Comparison of ENCODE assay signal across 8 cellular contexts in the genomic region with DNA sequence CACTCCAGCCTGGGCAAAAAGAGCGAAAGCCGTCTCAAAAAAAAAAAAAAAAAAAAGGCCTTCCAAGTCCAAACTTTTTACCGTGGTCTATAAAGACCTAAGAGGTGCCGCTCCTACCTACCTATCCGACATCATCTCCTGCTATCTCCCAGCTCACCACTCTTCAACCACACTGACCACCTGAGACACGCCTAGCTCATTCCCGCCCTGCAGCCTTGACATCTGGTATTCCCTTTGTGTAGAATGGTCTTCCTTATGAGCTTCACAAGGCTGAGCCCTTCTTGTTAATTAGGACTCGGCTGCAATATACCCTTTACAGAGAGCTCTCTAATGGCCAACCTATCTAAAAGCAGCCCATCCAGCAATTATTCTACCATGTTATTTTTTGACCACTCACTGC. TPM values are rescaled to one million over a fixed set of nuclear protein-coding genes. Genes with fewer than 3 reads are reported as not detected.
DNase-seq lines count a peak whose midpoint lies in the region; ATAC-seq, FAIRE-seq and TF ChIP-seq lines count a peak whose summit lies in the region.

No MANE protein-coding gene starts in this region.

- H3K36me3 ChIP-seq in ascending aorta: peaks cover 28 to 36% of the 10 kb centered on the region in 2 donors
- H3K36me3 ChIP-seq in lower lobe of right lung: peaks cover 35% of the 10 kb centered on the region

- H3K27ac Mint-ChIP-seq in activated naive CD4-positive, alpha-beta T cell treated with anti-CD3 and anti-CD28 coated beads, Interleukin-2, amount 50 U/mL, for 24 hours: peak overlapping the region; percentile 70

- intact Hi-C loops in ascending aorta (cut with DNase I): loop anchor here (1.0 kb wide), 3 partner anchors 17 to 89 kb away; partner anchors contain the start of gene CZIB
- intact Hi-C loops in lower lobe of right lung (cut with DNase I): no loop called here

- no peak for FAIRE-seq in urothelium cell line (lab: Jason Lieb, UNC)

- TF ChIP-seq CTCF in ascending aorta (IDR thresholded peaks at IDR 0.05) (no peak), lower lobe of right lung (IDR thresholded peaks at IDR 0.05) (no peak)

- H3K36me3 Mint-ChIP-seq in activated naive CD4-positive, alpha-beta T cell treated with anti-CD3 and anti-CD28 coated beads, Interleukin-2, amount 50 U/mL, for 24 hours: peaks cover 3% of the 10 kb centered on the region

- H3K27ac ChIP-seq in ascending aorta: peak overlapping the region; percentile 65 to 71
- H3K27ac ChIP-seq in lower lobe of right lung: peak overlapping the region; percentile 87

- H3K9me3 ChIP-seq in ascending aorta (no peaks in the 10 kb centered on the region), lower lobe of right lung (no peaks in the 10 kb centered on the region)

- peaks cover 5 to 18% of the 10 kb centered on the region in 2 donors for H3K4me1 ChIP-seq in ascending aorta
- H3K4me1 ChIP-seq in lower lobe of right lung: peaks cover 24% of the 10 kb centered on the region

- H3K9me3 Mint-ChIP-seq in activated naive CD4-positive, alpha-beta T cell treated with anti-CD3 and anti-CD28 coated beads, Interleukin-2, amount 50 U/mL, for 24 hours: no peaks in the 10 kb centered on the region

- H3K27me3 ChIP-seq in ascending aorta (no peaks in the 10 kb centered on the region), lower lobe of right lung (ENCODE audit: low read depth) (no peaks in the 10 kb centered on the region)

- no peak for ATAC-seq in lower lobe of right lung

- no peaks in the 10 kb centered on the region for H3K27me3 Mint-ChIP-seq in activated naive CD4-positive, alpha-beta T cell treated with anti-CD3 and anti-CD28 coated beads, Interleukin-2, amount 50 U/mL, for 24 hours

- DNase-seq in activated naive CD4-positive, alpha-beta T cell treated with anti-CD3 and anti-CD28 coated beads, Interleukin-2, amount 50 U/mL, for 16 hours: no peak
- DNase-seq in ascending aorta (ENCODE audit: low spot score in 2 of 2) (no peak), lower lobe of right lung (no peak), urothelium cell line (ENCODE audit: low spot score) (peak; percentile 8), globus pallidus (ENCODE audit: low spot score) (no peak), dedifferentiated amniotic fluid mesenchymal stem cell (ENCODE audit: extremely low spot score) (no peak), retina (no peak)

- peak overlapping the region; percentile 94 for H3K4me3 Mint-ChIP-seq in activated naive CD4-positive, alpha-beta T cell treated with anti-CD3 and anti-CD28 coated beads, Interleukin-2, amount 50 U/mL, for 24 hours

- H3K4me1 Mint-ChIP-seq in activated naive CD4-positive, alpha-beta T cell treated with anti-CD3 and anti-CD28 coated beads, Interleukin-2, amount 50 U/mL, for 24 hours: peaks cover 32% of the 10 kb centered on the region

- H3K4me3 ChIP-seq in ascending aorta (peak overlapping the region; percentile 76 to 91), lower lobe of right lung (peak overlapping the region; percentile 82)

RNA-seq across cellular contexts. Expression of gene MAGOH, which starts 0.7 kb away (rescaled TPM):
- total RNA-seq in ascending aorta (10.9 TPM), lower lobe of right lung (34.4 TPM)

RNA-seq across cellular contexts. Expression of gene CZIB, which starts 17.2 kb away (rescaled TPM):
- total RNA-seq in ascending aorta (28.9 TPM), lower lobe of right lung (60.2 TPM)

RNA-seq across cellular contexts. Expression of gene CPT2, which starts 41.0 kb away (rescaled TPM):
- total RNA-seq in ascending aorta (24.8 TPM), lower lobe of right lung (26.3 TPM)
